Comparison of ENCODE assay signal across 20 cellular contexts in the genomic region with DNA sequence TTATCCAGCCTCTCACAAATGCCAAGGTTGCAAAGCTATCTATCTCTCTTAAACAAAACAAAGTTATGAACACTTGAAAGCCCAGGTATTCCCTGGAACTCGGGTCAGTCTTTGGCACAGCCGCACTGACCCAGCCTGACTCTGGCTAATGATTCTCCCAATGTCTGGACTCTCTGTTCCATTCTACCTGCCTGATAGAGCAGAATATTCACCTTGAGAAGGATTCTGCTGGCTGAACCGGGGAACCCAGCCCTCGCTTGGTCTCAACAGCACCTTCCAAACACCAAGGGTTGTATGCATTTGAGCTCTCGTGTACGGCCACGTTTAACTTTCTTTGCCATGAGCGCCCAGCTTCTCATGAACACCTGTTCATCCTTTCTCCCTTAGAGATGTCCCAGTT.
DNase-seq lines count a peak whose midpoint lies in the region; ATAC-seq and TF ChIP-seq lines count a peak whose summit lies in the region.
"Had no signal": no experiment of that assay in that cellular context is flagged by ENCODE, and none has a peak within 500 bp of the region (broad histone marks: within the 10 kb centered on the region; RNA-seq: fewer than 3 reads in every experiment).

No MANE protein-coding gene starts in this region.

- no peak overlapping the region for H3K27ac ChIP-seq in CD8-positive, alpha-beta memory T cell (ENCODE audit: low read depth, low read length)
- H3K27ac ChIP-seq in cingulate gyrus (ENCODE audit: low read depth, low read length) (peak overlapping the region; percentile 11), thoracic aorta (peak overlapping the region; percentile 97 to 99)
- H3K27ac ChIP-seq: brain microvascular endothelial cell, neutrophil, SK-N-MC had no signal

- H3K27me3 Mint-ChIP-seq in CD8-positive, alpha-beta memory T cell = peaks cover 0 to 3% of the 10 kb centered on the region in 2 donors
- H3K27me3 Mint-ChIP-seq in naive B cell = no peaks in the 10 kb centered on the region

- H3K4me1 Mint-ChIP-seq in CD8-positive, alpha-beta memory T cell = peaks cover 76 to 87% (median 84%) of the 10 kb centered on the region in 3 donors
- H3K4me1 Mint-ChIP-seq in naive B cell = peaks cover 77 to 98% (median 89%) of the 10 kb centered on the region in 3 donors

- H3K4me1 ChIP-seq in CD8-positive, alpha-beta memory T cell (ENCODE audit: insufficient read depth, low read length) = peaks cover 78% of the 10 kb centered on the region
- peaks cover 94% of the 10 kb centered on the region in 2 donors for H3K4me1 ChIP-seq in thoracic aorta (ENCODE audit: control insufficient read depth in 1 of 2, low read depth in 2 of 2)

- no peak for TF ChIP-seq CTCF in thoracic aorta (IDR thresholded peaks at IDR 0.05)

- H3K36me3 ChIP-seq in CD8-positive, alpha-beta memory T cell (ENCODE audit: insufficient read depth, low read length) = no peaks in the 10 kb centered on the region
- H3K36me3 ChIP-seq in thoracic aorta = peaks cover 8% of the 10 kb centered on the region
- H3K36me3 ChIP-seq: brain microvascular endothelial cell, neutrophil had no signal

- ATAC-seq in naive B cell (ENCODE audit: low read depth in 2 of 2) = no peak
- no peak for ATAC-seq in thoracic aorta (ENCODE audit: insufficient number of reproducible peaks, low FRiP score, low read depth)

- H3K9me3 Mint-ChIP-seq in CD8-positive, alpha-beta memory T cell = no peaks in the 10 kb centered on the region
- no peaks in the 10 kb centered on the region for H3K9me3 Mint-ChIP-seq in naive B cell
- H3K9me3 Mint-ChIP-seq: activated naive CD4-positive, alpha-beta T cell treated with anti-CD3 and anti-CD28 coated beads, Interleukin-2, amount 10 ng/mL, durations not matched to agents 7 days and 5 days had no signal

- peak overlapping the region in 5 of 8 donors; percentile 31 to 83 (median 73) for H3K27ac Mint-ChIP-seq in CD8-positive, alpha-beta memory T cell
- H3K27ac Mint-ChIP-seq in naive B cell = peak overlapping the region in 4 of 6 donors; percentile 28 to 77 (median 46)
- H3K27ac Mint-ChIP-seq: activated naive CD4-positive, alpha-beta T cell treated with anti-CD3 and anti-CD28 coated beads, Interleukin-2, amount 10 ng/mL, durations not matched to agents 7 days and 5 days had no signal

- no peaks in the 10 kb centered on the region for H3K36me3 Mint-ChIP-seq in CD8-positive, alpha-beta memory T cell
- H3K36me3 Mint-ChIP-seq in naive B cell = no peaks in the 10 kb centered on the region

- no peak overlapping the region for H3K4me3 Mint-ChIP-seq in CD8-positive, alpha-beta memory T cell
- peak overlapping the region in 1 of 8 donors; percentile 25 for H3K4me3 Mint-ChIP-seq in naive B cell
- H3K4me3 Mint-ChIP-seq: activated naive CD4-positive, alpha-beta T cell treated with anti-CD3 and anti-CD28 coated beads, Interleukin-2, amount 10 ng/mL, durations not matched to agents 7 days and 5 days had no signal

- DNase-seq in CD8-positive, alpha-beta memory T cell = no peak
- DNase-seq in naive B cell (no peak), thoracic aorta (ENCODE audit: low spot score) (no peak), NAMALWA (ENCODE audit: low spot score) (no peak), DMS114 treated with DMSO at 0.1 percent for 48 hours (lab: John Stamatoyannopoulos, UW; ENCODE audit: unreplicated experiment) (no peak)
- DNase-seq in activated naive CD4-positive, alpha-beta T cell treated with Interleukin-2 at 50 U/mL for 16 hours = no peak
- DNase-seq: activated CD4-positive, alpha-beta T cell treated with anti-CD3 and anti-CD28 coated beads for 48 hours; activated naive CD4-positive, alpha-beta T cell treated with anti-CD3 and anti-CD28 coated beads, Interleukin-2, amount 10 ng/mL, durations not matched to agents 7 days and 5 days; AML-193; brain microvascular endothelial cell; Calu3; erythroblast; H7; Karpas-422; NCI-H1105 treated with DMSO at 0.1 percent for 48 hours; NCI-H526 treated with DMSO at 0.1 percent for 48 hours; T1000 had no signal

- POLR2A ChIA-PET in CD8-positive, alpha-beta memory T cell (lab: Charles Lee) = no interaction called here

- H3K4me3 ChIP-seq in CD8-positive, alpha-beta memory T cell (ENCODE audit: low read length) = no peak overlapping the region
- H3K4me3 ChIP-seq in thoracic aorta = no peak overlapping the region
- H3K4me3 ChIP-seq: SK-N-MC had no signal

- no peaks in the 10 kb centered on the region for H3K27me3 ChIP-seq in CD8-positive, alpha-beta memory T cell (ENCODE audit: insufficient read depth, low read length, poor library complexity, severe bottlenecking)
- H3K27me3 ChIP-seq in thoracic aorta (replicated peaks; ENCODE audit: insufficient read depth) = no peaks in the 10 kb centered on the region
- H3K27me3 ChIP-seq: neutrophil had no signal

- H3K9me3 ChIP-seq in CD8-positive, alpha-beta memory T cell (ENCODE audit: low read length) = no peaks in the 10 kb centered on the region
- no peaks in the 10 kb centered on the region for H3K9me3 ChIP-seq in thoracic aorta
- H3K9me3 ChIP-seq: neutrophil had no signal

- CTCF ChIA-PET in CD8-positive, alpha-beta memory T cell (lab: Charles Lee) = interaction anchor here (0.9 to 2.0 kb wide), 4 partner anchors 11 to 141 kb away, joined by 3 to 7 read pairs (median 4); no protein-coding TSS in a partner anchor
